Comparison of ENCODE assay signal across 10 cellular contexts in the genomic region with DNA sequence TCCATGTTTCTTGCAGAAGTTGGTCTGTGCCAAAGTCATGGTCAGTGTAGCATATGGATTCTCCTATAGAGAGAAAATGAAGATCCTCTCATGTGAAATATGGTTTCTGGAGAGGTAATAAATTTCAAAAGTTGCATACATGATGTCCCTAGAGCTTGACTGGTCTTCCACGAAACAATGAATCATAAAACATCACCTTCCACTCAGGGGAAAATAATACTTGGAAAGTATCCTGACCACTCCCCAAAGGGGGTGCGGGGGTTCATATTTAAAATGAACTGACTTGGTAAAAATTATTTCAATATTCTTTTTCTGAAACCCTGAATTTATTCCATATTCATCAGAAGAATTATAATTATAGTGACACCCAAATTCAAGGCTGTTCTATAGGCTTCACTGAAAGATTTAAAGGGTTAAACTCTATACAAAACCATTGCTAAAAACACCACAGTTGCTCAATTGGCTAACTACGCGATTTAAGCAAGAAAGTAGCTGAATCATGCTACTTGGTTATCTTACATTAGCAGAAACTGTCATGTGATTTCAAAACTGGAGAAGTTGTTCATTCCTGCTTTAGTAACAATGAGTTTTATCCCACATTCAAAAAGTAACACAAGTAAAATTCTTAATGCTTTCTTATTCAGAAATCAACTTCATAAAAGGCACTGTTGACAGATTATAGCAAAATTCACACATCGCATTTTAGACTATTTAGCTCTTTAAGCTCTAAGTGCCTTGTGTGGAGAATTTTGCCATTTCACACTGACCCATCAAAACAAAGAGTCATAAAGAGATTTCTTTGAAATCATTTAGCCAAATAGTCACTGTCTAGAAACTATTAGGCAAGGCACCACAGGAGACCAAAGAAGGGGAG. TPM values are rescaled to one million over a fixed set of nuclear protein-coding genes. Genes with fewer than 3 reads are reported as not detected.
DNase-seq lines count a peak whose midpoint lies in the region; ATAC-seq, FAIRE-seq and TF ChIP-seq lines count a peak whose summit lies in the region.
"Had no signal": no experiment of that assay in that cellular context is flagged by ENCODE, and none has a peak within 500 bp of the region (broad histone marks: within the 10 kb centered on the region; RNA-seq: fewer than 3 reads in every experiment).

No MANE protein-coding gene starts in this region.

- H3K27me3 ChIP-seq in GM12878 (replicated peaks in 1 of 2; ENCODE audit: control insufficient read depth in 2 of 2, insufficient read depth in 2 of 2, low read length in 1 of 2), result no peaks in the 10 kb centered on the region
- H3K27me3 ChIP-seq in transverse colon, result no peaks in the 10 kb centered on the region

- no peak for TF ChIP-seq RAD21 in GM12878 (IDR thresholded peaks at IDR 0.05; ENCODE audit: insufficient read depth, low read depth, low read length)

- RAD21 ChIA-PET in GM12878 (lab: Charles Lee; ENCODE audit: unreplicated experiment), result interaction anchor here (0.9 to 6.9 kb wide), 4 partner anchors 9 to 129 kb away, joined by 3 to 70 read pairs (median 5); no protein-coding TSS in a partner anchor

- no peak overlapping the region for H3K9ac ChIP-seq in GM12878 (ENCODE audit: control insufficient read depth, insufficient read depth, low read length)

- H3K4me3 ChIP-seq in GM12878 (peak overlapping the region; percentile 5; the same call in 1 of the 2 replicates), transverse colon (no peak overlapping the region)

- no TSS peak for BruUV-seq in GM12878 (replicated peaks; lab: Mats Ljungman, UMichigan)

- peaks cover 32% of the 10 kb centered on the region for H3K36me3 Mint-ChIP-seq in activated T-helper 17 cell treated with anti-CD3 and anti-CD28 coated beads, Interleukin-2, amount 50 U/mL, for 72 hours (ENCODE audit: low read depth)

- H3K9me3 ChIP-seq in GM12878 (replicated peaks; ENCODE audit: control insufficient read depth, insufficient read depth, low read length) (no peaks in the 10 kb centered on the region), transverse colon (no peaks in the 10 kb centered on the region)

- no peak overlapping the region for H3K27ac ChIP-seq in GM12878 (ENCODE audit: control insufficient read depth, insufficient read depth)
- H3K27ac ChIP-seq in transverse colon, result peak overlapping the region; percentile 34 to 61 (median 53)

- DNase-seq in LHCN-M2 (ENCODE audit: low read depth), result peak; percentile 46
- no peak for DNase-seq in GM12878 (ENCODE audit: low read depth, low spot score)
- peak; percentile 10 for DNase-seq in kidney glomerular epithelial cell (lab: John Stamatoyannopoulos, UW)
- DNase-seq in transverse colon, result no peak
- DNase-seq in DMS53 (lab: John Stamatoyannopoulos, UW), result no peak
- no peak for DNase-seq in urothelium cell line (ENCODE audit: low spot score)
- DNase-seq: mesendoderm, NCI-H748 treated with DMSO at 0.1 percent for 48 hours had no signal

- peaks cover 24% of the 10 kb centered on the region for H3K4me1 ChIP-seq in GM12878 (ENCODE audit: control insufficient read depth, insufficient read depth, low read length)
- peaks cover 8 to 31% (median 12%) of the 10 kb centered on the region in 4 donors for H3K4me1 ChIP-seq in transverse colon

- SMC1A ChIA-PET in GM12878 (lab: Charles Lee; ENCODE audit: uncharacterized antibody, unreplicated experiment), result interaction anchor here (0.6 to 6.7 kb wide), 9 partner anchors 6 to 648 kb away, joined by 3 to 83 read pairs (median 4); no protein-coding TSS in a partner anchor

- no peak for TF ChIP-seq CTCF in GM12878 (IDR thresholded peaks at IDR 0.05 in 2 of 3, conservative IDR thresholded peaks at IDR 0.05 in 1 of 3; ENCODE audit: control insufficient read depth in 2 of 3, extremely low read depth in 1 of 3, insufficient read depth in 1 of 3, low read depth in 3 of 3, low read length in 3 of 3)
- no peak for TF ChIP-seq CTCF in transverse colon (IDR thresholded peaks at IDR 0.05)

- peaks cover 1 to 6% of the 10 kb centered on the region in 2 experiments; a peak in 2 of 4 replicates for H3K36me3 ChIP-seq in GM12878 (ENCODE audit: control insufficient read depth in 2 of 2, insufficient read depth in 2 of 2, low read length in 1 of 2)
- H3K36me3 ChIP-seq in transverse colon, result peaks cover 0 to 7% (median 0%) of the 10 kb centered on the region in 4 donors

- no peak overlapping the region for H2AFZ ChIP-seq in GM12878 (ENCODE audit: control insufficient read depth, low read depth, low read length)

- no peak for ATAC-seq in GM12878
- ATAC-seq in activated T-helper 17 cell treated with anti-CD3 and anti-CD28 coated beads, Interleukin-2, amount 50 U/mL, for 72 hours (replicated peaks), result no peak

- intact Hi-C loops in GM12878 (cut with micrococcal nuclease; ENCODE audit: unreplicated experiment), result no loop called here
- intact Hi-C loops in transverse colon (cut with DNase I; ENCODE audit: low total_unique reads), result no loop called here

- H3K4me3 Mint-ChIP-seq in activated T-helper 17 cell treated with anti-CD3 and anti-CD28 coated beads, Interleukin-2, amount 50 U/mL, for 72 hours, result no peak overlapping the region
- H3K4me3 Mint-ChIP-seq: central memory CD8-positive, alpha-beta T cell had no signal

- POLR2A ChIA-PET in GM12878 (lab: Charles Lee), result no interaction called here

- CTCF ChIA-PET in GM12878 (lab: Yijun Ruan, JAX), result interaction anchor here (2.9 to 10.9 kb wide), 3 partner anchors 7 to 15 kb away, joined by 14 to 262 read pairs (median 55); no protein-coding TSS in a partner anchor

- no peaks in the 10 kb centered on the region for H3K27me3 Mint-ChIP-seq in activated T-helper 17 cell treated with anti-CD3 and anti-CD28 coated beads, Interleukin-2, amount 50 U/mL, for 72 hours
- H3K27me3 Mint-ChIP-seq: central memory CD8-positive, alpha-beta T cell had no signal

- H3K4me2 ChIP-seq in GM12878 (ENCODE audit: control insufficient read depth, insufficient read depth), result peak overlapping the region; percentile 44

- in situ Hi-C loops in GM12878 (cut with MboI), result no loop called here
- in situ Hi-C loops in transverse colon (cut with MboI; ENCODE audit: low pct_ligation_motif_present in 1 of 4, low pct_unique_long_range_greater_than_20kb in 1 of 4, low sequenced_read_pairs in 3 of 4), result loop anchor here in 3 of 4 donors (25.0 kb wide), 4 partner anchors 136 to 661 kb away; a partner anchor contains a TSS

- no peak overlapping the region for H3K27ac Mint-ChIP-seq in activated T-helper 17 cell treated with anti-CD3 and anti-CD28 coated beads, Interleukin-2, amount 50 U/mL, for 72 hours

- no peaks in the 10 kb centered on the region for H3K4me1 Mint-ChIP-seq in activated T-helper 17 cell treated with anti-CD3 and anti-CD28 coated beads, Interleukin-2, amount 50 U/mL, for 72 hours

- H3K79me2 ChIP-seq in GM12878 (ENCODE audit: control insufficient read depth, insufficient read depth, low read length), result peaks cover 23% of the 10 kb centered on the region

- no peaks in the 10 kb centered on the region for H4K20me1 ChIP-seq in GM12878 (ENCODE audit: control insufficient read depth, insufficient read depth)

- no peaks in the 10 kb centered on the region for H3K9me3 Mint-ChIP-seq in activated T-helper 17 cell treated with anti-CD3 and anti-CD28 coated beads, Interleukin-2, amount 50 U/mL, for 72 hours
- H3K9me3 Mint-ChIP-seq: central memory CD8-positive, alpha-beta T cell had no signal

- TF ChIP-seq EP300 in GM12878 (IDR thresholded peaks at IDR 0.05; ENCODE audit: borderline replicate concordance in 1 of 2, control insufficient read depth in 1 of 2, low read depth in 2 of 2, low read length in 2 of 2), result no peak
- no peak for TF ChIP-seq EP300 in transverse colon (IDR thresholded peaks at IDR 0.05; ENCODE audit: low read depth)

- FAIRE-seq in GM12878 (lab: Jason Lieb, UNC) (no peak), urothelium cell line (lab: Jason Lieb, UNC) (no peak)

- WGBS in GM12878 (ENCODE audit: insufficient coverage, insufficient replicate concordance, low lambda C conversion rate, missing lambda C conversion rate), result 67% methylated on average over 5 of the region's 5 CpGs
- 78 to 81% methylated on average over 5 of the region's 5 CpGs for WGBS in transverse colon (ENCODE audit: low coverage in 1 of 2), 2 donors

- TF ChIP-seq POLR2A in GM12878 (IDR thresholded peaks at IDR 0.05; ENCODE audit: low read depth, low read length), result no peak
- TF ChIP-seq POLR2A in transverse colon (IDR thresholded peaks at IDR 0.05), result no peak

RNA-seq across cellular contexts. Expression of a gene that starts 5.3 kb away (rescaled TPM):
- total RNA-seq in LHCN-M2 (2014; rRNA removed) (51.4 and 61.9 TPM in 2 replicates), GM12878 (2014; rRNA removed) (20.0 and 22.3 TPM in 2 replicates), GM12878 (2014; rRNA removed; fragmentation: Illumina TruSeq; extraction: Trizol) (17.6 and 18.1 TPM in 2 replicates), GM12878 (2021) (18.8 and 19.1 TPM in 2 replicates), transverse colon (100 to 1,000 TPM in 2 of 4 donors, 10 to 100 TPM in 2; 55.4 to 115 (median 97.5) TPM)
- polyA plus RNA-seq in LHCN-M2 (2012), result 18.9 TPM
- 20.6 and 21.7 TPM in 2 replicates for total RNA-seq in GM12878 (2013; cell fraction: nucleolus; rRNA removed)
- 5.6 TPM for polyA plus RNA-seq in GM12878 (2011; ENCODE audit: low read depth)
- polyA plus RNA-seq in GM12878 (2011; rRNA removed) (43.8 and 61.7 TPM in 2 replicates), GM12878 (2014; fragmentation: Illumina TruSeq; extraction: Trizol) (21.9 and 25.5 TPM in 2 replicates), GM12878 (2014; fragmentation: Nextera tagmentation; extraction: Ambion mirVana) (10 to 100 TPM in 1 of 2 experiments, 1 to 10 TPM in 1; 5.3 to 11.3 TPM), GM12878 (2014; rRNA removed) (18.0 and 24.2 TPM in 2 replicates), GM12878 (2016; fragmentation: Nextera tagmentation; extraction: Ambion mirVana) (10 to 100 TPM; 33.0 to 34.3 TPM)
- 21.7 and 22.9 TPM in 2 replicates for polyA plus RNA-seq in GM12878 (2011; cell fraction: cytosol; rRNA removed)
- polyA plus RNA-seq in GM12878 (2011; cell fraction: nucleus; rRNA removed), result 15.9 and 17.2 TPM in 2 replicates
- 7.1 and 11.4 TPM in 2 replicates for polyA plus RNA-seq in GM12878 (2012)
- polyA minus RNA-seq in GM12878 (2011; rRNA and poly(A)+ RNA removed), result 9.8 and 13.0 TPM in 2 replicates
- polyA minus RNA-seq in GM12878 (2011; cell fraction: cytosol; rRNA and poly(A)+ RNA removed), result 9.9 and 11.6 TPM in 2 replicates
- polyA minus RNA-seq in GM12878 (2011; cell fraction: nucleus; rRNA and poly(A)+ RNA removed), result 6.2 and 7.7 TPM in 2 replicates
- total RNA-seq in activated T-helper 17 cell treated with anti-CD3 and anti-CD28 coated beads, Interleukin-2, amount 50 U/mL, for 72 hours, result 10 to 100 TPM; 10.8 to 13.2 TPM

RNA-seq across cellular contexts. Expression of a gene that starts 30.0 kb away (rescaled TPM):
- total RNA-seq in LHCN-M2 (2014; rRNA removed) (not detected in 2 replicates), GM12878 (2014; rRNA removed) (0.34 and 1.0 TPM in 2 replicates), GM12878 (2014; rRNA removed; fragmentation: Illumina TruSeq; extraction: Trizol) (0.23 and 0.54 TPM in 2 replicates), GM12878 (2021) (0.26 and 0.90 TPM in 2 replicates), transverse colon (1 to 10 TPM in 3 of 4 donors, not detected in 1; 1.5 to 6.4 (median 3.4) TPM)
- polyA plus RNA-seq in LHCN-M2 (2012), result not detected
- not detected in 2 replicates for total RNA-seq in GM12878 (2013; cell fraction: nucleolus; rRNA removed)
- not detected for polyA plus RNA-seq in GM12878 (2011; ENCODE audit: low read depth)
- polyA plus RNA-seq in GM12878 (2011; rRNA removed) (0.77 and 1.0 TPM in 2 replicates), GM12878 (2014; fragmentation: Illumina TruSeq; extraction: Trizol) (0.25 and 0.36 TPM in 2 replicates), GM12878 (2014; fragmentation: Nextera tagmentation; extraction: Ambion mirVana) (under 1 TPM; 0.18 to 0.22 TPM), GM12878 (2014; rRNA removed) (0.10 and 0.15 TPM in 2 replicates), GM12878 (2016; fragmentation: Nextera tagmentation; extraction: Ambion mirVana) (under 1 TPM; 0.54 to 0.56 TPM)
- 0.59 and 0.91 TPM in 2 replicates for polyA plus RNA-seq in GM12878 (2011; cell fraction: cytosol; rRNA removed)
- 0.66 and 1.1 TPM in 2 replicates for polyA plus RNA-seq in GM12878 (2011; cell fraction: nucleus; rRNA removed)
- 0.12 and 0.25 TPM in 2 replicates for polyA plus RNA-seq in GM12878 (2012)
- polyA minus RNA-seq in GM12878 (2011; rRNA and poly(A)+ RNA removed), result 0.41 TPM in 1 of 2 replicates, not detected in the other
- not detected in 2 replicates for polyA minus RNA-seq in GM12878 (2011; cell fraction: cytosol; rRNA and poly(A)+ RNA removed)
- not detected in 2 replicates for polyA minus RNA-seq in GM12878 (2011; cell fraction: nucleus; rRNA and poly(A)+ RNA removed)
- total RNA-seq in activated T-helper 17 cell treated with anti-CD3 and anti-CD28 coated beads, Interleukin-2, amount 50 U/mL, for 72 hours, result 100 to 1,000 TPM; 168 to 217 TPM

Comparison
In these comparisons a context has a peak if more than half of its experiments do, and no peak if none do; other contexts are left out.
1. DNase-seq: peak in LHCN-M2 (single experiment) and kidney glomerular epithelial cell (single experiment); none in GM12878 (single experiment), transverse colon (single experiment), DMS53 (single experiment) and urothelium cell line (single experiment).
2. RNA of a gene that starts 30.0 kb away (total RNA-seq): 168 to 217 TPM in activated T-helper 17 cell treated with anti-CD3 and anti-CD28 coated beads, Interleukin-2, amount 50 U/mL, for 72 hours; 1.5 to 6.4 TPM in transverse colon, 0.23 to 1.0 TPM in GM12878 and not detected in LHCN-M2; every median in the first group is over 10 times any median in the second.